Comparison of ENCODE assay signal across 8 cellular contexts in the genomic region with DNA sequence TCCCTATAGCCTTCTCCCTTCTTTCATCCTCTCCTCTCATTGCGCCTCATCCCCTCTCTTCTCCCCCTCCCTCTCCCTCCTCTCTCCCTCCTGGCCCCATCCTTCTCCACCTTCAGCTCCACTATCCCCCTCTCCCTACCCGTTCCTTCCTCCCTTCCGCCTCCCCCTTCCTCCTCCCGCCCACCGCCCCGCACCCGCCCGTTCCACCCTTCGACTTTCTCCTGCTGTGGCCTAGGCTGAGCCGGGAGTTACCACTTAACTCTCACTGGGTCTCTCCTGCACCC. TPM values are rescaled to one million over a fixed set of nuclear protein-coding genes. Genes with fewer than 3 reads are reported as not detected.
DNase-seq lines count a peak whose midpoint lies in the region; ATAC-seq and TF ChIP-seq lines count a peak whose summit lies in the region.
"Had no signal": no experiment of that assay in that cellular context is flagged by ENCODE, and none has a peak within 500 bp of the region (broad histone marks: within the 10 kb centered on the region; RNA-seq: fewer than 3 reads in every experiment).

No MANE protein-coding gene starts in this region.

- POLR2A ChIA-PET in activated B cell treated with CpG ODN at 0.5 μM for 24 hours (lab: Charles Lee): interaction anchor here (0.5 to 1.4 kb wide), 7 partner anchors 27 to 310 kb away, joined by 3 to 13 read pairs (median 4); partner anchors contain the start of genes INTS3 and RPS27

- CTCF ChIA-PET in activated B cell treated with CpG ODN at 0.5 μM for 24 hours (lab: Charles Lee): interaction anchor here (1.0 to 3.8 kb wide), 3 partner anchors 18 to 307 kb away, joined by 3 to 23 read pairs (median 9); partner anchors contain the start of gene RAB13

- DNase-seq in activated B cell treated with CpG ODN at 0.5 μM for 24 hours (no peak), smooth muscle cell (lab: John Stamatoyannopoulos, UW; ENCODE audit: unreplicated experiment) (no peak), caudate nucleus (lab: John Stamatoyannopoulos, UW) (no peak), GM10266 (ENCODE audit: extremely low spot score) (no peak)

- intact Hi-C loops in activated B cell treated with CpG ODN at 0.5 μM for 24 hours (cut with micrococcal nuclease): no loop called here

- no peak overlapping the region for H3K27ac Mint-ChIP-seq in activated B cell treated with CpG ODN at 0.5 μM for 24 hours

- H2AFZ ChIP-seq in smooth muscle cell (ENCODE audit: low read depth): no peak overlapping the region

- TF ChIP-seq CTCF in DOHH2 (IDR thresholded peaks at IDR 0.05; ENCODE audit: low read depth, low read length, poor library complexity, severe bottlenecking): no peak
- no peak for TF ChIP-seq CTCF in activated B cell treated with CpG ODN at 0.5 μM for 24 hours (IDR thresholded peaks at IDR 0.05)
- TF ChIP-seq CTCF in smooth muscle cell (IDR thresholded peaks at IDR 0.05; ENCODE audit: borderline replicate concordance, insufficient read depth, poor library complexity, severe bottlenecking): no peak
- TF ChIP-seq CTCF in GM10266 (IDR thresholded peaks at IDR 0.05; ENCODE audit: control insufficient read depth, insufficient read depth, low read depth, missing control alignments): no peak

- H3K36me3 ChIP-seq in DOHH2 (ENCODE audit: control insufficient read depth, low read length) (no peaks in the 10 kb centered on the region), smooth muscle cell (ENCODE audit: low read depth) (no peaks in the 10 kb centered on the region)

- WGBS in smooth muscle cell (ENCODE audit: low lambda C conversion rate): no CpG with 5 or more reads among the region's 10 CpGs

- H3K9me3 ChIP-seq in DOHH2 (ENCODE audit: control insufficient read depth, insufficient read depth, low read length): no peaks in the 10 kb centered on the region
- peaks cover 2% of the 10 kb centered on the region for H3K9me3 ChIP-seq in iPS-18c (ENCODE audit: control insufficient read depth, insufficient read depth, low read length)
- no peaks in the 10 kb centered on the region for H3K9me3 ChIP-seq in smooth muscle cell (replicated peaks; ENCODE audit: low read depth)

- H3F3A ChIP-seq in DOHH2 (ENCODE audit: control insufficient read depth, insufficient read depth) (no peaks in the 10 kb centered on the region), smooth muscle cell (ENCODE audit: low read depth) (no peaks in the 10 kb centered on the region)

- H3K4me1 ChIP-seq in DOHH2 (ENCODE audit: control insufficient read depth, low read length) (peaks cover 9% of the 10 kb centered on the region), smooth muscle cell (ENCODE audit: low read depth) (peaks cover 17% of the 10 kb centered on the region)

- H3K4me3 Mint-ChIP-seq in activated B cell treated with CpG ODN at 0.5 μM for 24 hours: peak overlapping the region; percentile 81

- peaks cover 51% of the 10 kb centered on the region for H3K27me3 ChIP-seq in DOHH2 (ENCODE audit: control insufficient read depth, low read length)
- H3K27me3 ChIP-seq in smooth muscle cell (ENCODE audit: low read depth): peaks cover 39% of the 10 kb centered on the region

- no peaks in the 10 kb centered on the region for H3K79me2 ChIP-seq in DOHH2 (ENCODE audit: control insufficient read depth, low read length)
- no peaks in the 10 kb centered on the region for H3K79me2 ChIP-seq in smooth muscle cell (ENCODE audit: low read depth)

- H3K4me2 ChIP-seq in DOHH2 (ENCODE audit: low read length) (peak overlapping the region; percentile 54), smooth muscle cell (no peak overlapping the region)

- H3K27ac ChIP-seq in DOHH2 (ENCODE audit: low read depth, low read length): no peak overlapping the region
- H3K27ac ChIP-seq in smooth muscle cell (ENCODE audit: low read depth): no peak overlapping the region
- no peak overlapping the region for H3K27ac ChIP-seq in caudate nucleus (ENCODE audit: low read depth, low read length)

- no peaks in the 10 kb centered on the region for H3K9me3 Mint-ChIP-seq in activated B cell treated with CpG ODN at 0.5 μM for 24 hours

- H3K36me3 Mint-ChIP-seq in activated B cell treated with CpG ODN at 0.5 μM for 24 hours (ENCODE audit: low read depth): no peaks in the 10 kb centered on the region

- H3K27me3 Mint-ChIP-seq in activated B cell treated with CpG ODN at 0.5 μM for 24 hours: peaks cover 39% of the 10 kb centered on the region

- no peak for ATAC-seq in activated B cell treated with CpG ODN at 0.5 μM for 24 hours (ENCODE audit: low read depth)
- ATAC-seq in esophagus mucosa: no peak

- no peaks in the 10 kb centered on the region for H4K20me1 ChIP-seq in DOHH2 (ENCODE audit: control insufficient read depth, insufficient read depth, low read depth, low read length)
- H4K20me1 ChIP-seq in smooth muscle cell (ENCODE audit: low read depth): no peaks in the 10 kb centered on the region

- no peak overlapping the region for H3K9ac ChIP-seq in smooth muscle cell (ENCODE audit: low read depth)

- H3K4me1 Mint-ChIP-seq in activated B cell treated with CpG ODN at 0.5 μM for 24 hours: peaks cover 21% of the 10 kb centered on the region

- peak overlapping the region; percentile 48; the same call in 1 of the 2 replicates for H3K4me3 ChIP-seq in DOHH2 (ENCODE audit: low read length)
- H3K4me3 ChIP-seq in iPS-18c (ENCODE audit: insufficient read depth, low read depth, low read length): peak overlapping the region; percentile 62
- peak overlapping the region; percentile 52 for H3K4me3 ChIP-seq in smooth muscle cell

- no peaks in the 10 kb centered on the region for H3K9me2 ChIP-seq in DOHH2 (replicated peaks; ENCODE audit: control insufficient read depth, low read length)

RNA-seq across cellular contexts. Expression of gene NPR1, which starts 1.6 kb away (rescaled TPM):
- total RNA-seq in activated B cell treated with CpG ODN at 0.5 μM for 24 hours: 0.59 and 0.82 TPM in 2 replicates
- total RNA-seq in smooth muscle cell: 0.09 and 0.54 TPM in 2 replicates
- polyA plus RNA-seq in smooth muscle cell: 0.24 and 0.40 TPM in 2 replicates
- 1.8 TPM for total RNA-seq in esophagus mucosa
- total RNA-seq: Daoy had no signal

RNA-seq across cellular contexts. Expression of gene ILF2, which starts 9.3 kb away (rescaled TPM):
- total RNA-seq in activated B cell treated with CpG ODN at 0.5 μM for 24 hours (182 and 191 TPM in 2 replicates), smooth muscle cell (201 and 206 TPM in 2 replicates), esophagus mucosa (131 TPM)
- 194 and 241 TPM in 2 replicates for polyA plus RNA-seq in smooth muscle cell

RNA-seq across cellular contexts. Expression of gene SNAPIN, which starts 21.6 kb away (rescaled TPM):
- total RNA-seq in activated B cell treated with CpG ODN at 0.5 μM for 24 hours (50.4 and 51.5 TPM in 2 replicates), smooth muscle cell (37.6 and 65.5 TPM in 2 replicates), esophagus mucosa (32.0 TPM)
- 48.1 and 52.0 TPM in 2 replicates for polyA plus RNA-seq in smooth muscle cell

RNA-seq across cellular contexts. Expression of gene CHTOP, which starts 46.2 kb away (rescaled TPM):
- total RNA-seq in activated B cell treated with CpG ODN at 0.5 μM for 24 hours: 140 and 148 TPM in 2 replicates
- total RNA-seq in smooth muscle cell: 47.8 and 48.1 TPM in 2 replicates
- 49.7 and 50.2 TPM in 2 replicates for polyA plus RNA-seq in smooth muscle cell
- total RNA-seq in esophagus mucosa: 44.0 TPM

RNA-seq across cellular contexts. Expression of gene INTS3, which starts 47.8 kb away (rescaled TPM):
- total RNA-seq in activated B cell treated with CpG ODN at 0.5 μM for 24 hours: 81.1 and 88.6 TPM in 2 replicates
- total RNA-seq in smooth muscle cell: 33.6 and 34.8 TPM in 2 replicates
- 22.3 and 27.6 TPM in 2 replicates for polyA plus RNA-seq in smooth muscle cell
- 22.5 TPM for total RNA-seq in esophagus mucosa
